ENCODE assay signal across 2 cellular contexts in genomic region chr17:48575673-48576478, GRCh38.
TF ChIP-seq lines count a peak whose summit lies in the region.

No MANE protein-coding gene starts in this region.

TF ChIP-seq in endothelial cell of umbilical vein, 7 proteins besides CTCF, POLR2A, EP300 and RAD21:
- TF ChIP-seq EZH2 (IDR thresholded peaks at IDR 0.05; ENCODE audit: borderline replicate concordance, low read depth, low read length, severe bottlenecking), result no peak
- TF ChIP-seq GATA2 (IDR thresholded peaks at IDR 0.05; ENCODE audit: insufficient read depth, insufficient read length, low read depth, low read length), result no peak
- no peak for TF ChIP-seq FOS (IDR thresholded peaks at IDR 0.05; ENCODE audit: borderline replicate concordance, insufficient read depth, low read length)
- TF ChIP-seq MAX (IDR thresholded peaks at IDR 0.05; ENCODE audit: insufficient read depth, insufficient read length), result no peak
- no peak for TF ChIP-seq POLR2AphosphoS5 (IDR thresholded peaks at IDR 0.05; ENCODE audit: insufficient read depth, low read depth, low read length)
- TF ChIP-seq MYC (IDR thresholded peaks at IDR 0.05; ENCODE audit: low read depth, low read length), result no peak
- TF ChIP-seq JUN (IDR thresholded peaks at IDR 0.05; ENCODE audit: borderline replicate concordance, insufficient read depth, insufficient read length, low read depth), result no peak
TF ChIP-seq in endothelial cell of umbilical vein: peak in this region for 0.

TF ChIP-seq in GM12891, 5 proteins besides CTCF, POLR2A, EP300 and RAD21:
- TF ChIP-seq PAX5 (IDR thresholded peaks at IDR 0.05; ENCODE audit: insufficient read depth, low read length, severe bottlenecking) (no peak), SPI1 (IDR thresholded peaks at IDR 0.05; ENCODE audit: low read depth, low read length) (no peak), TAF1 (IDR thresholded peaks at IDR 0.05; ENCODE audit: low read depth, low read length) (no peak), POU2F2 (IDR thresholded peaks at IDR 0.05; ENCODE audit: low read depth, low read length) (no peak), POLR2AphosphoS5 (IDR thresholded peaks at IDR 0.05; ENCODE audit: low read depth, low read length) (no peak)
